12 cellular contexts compared by ENCODE assay signal in the genomic region with DNA sequence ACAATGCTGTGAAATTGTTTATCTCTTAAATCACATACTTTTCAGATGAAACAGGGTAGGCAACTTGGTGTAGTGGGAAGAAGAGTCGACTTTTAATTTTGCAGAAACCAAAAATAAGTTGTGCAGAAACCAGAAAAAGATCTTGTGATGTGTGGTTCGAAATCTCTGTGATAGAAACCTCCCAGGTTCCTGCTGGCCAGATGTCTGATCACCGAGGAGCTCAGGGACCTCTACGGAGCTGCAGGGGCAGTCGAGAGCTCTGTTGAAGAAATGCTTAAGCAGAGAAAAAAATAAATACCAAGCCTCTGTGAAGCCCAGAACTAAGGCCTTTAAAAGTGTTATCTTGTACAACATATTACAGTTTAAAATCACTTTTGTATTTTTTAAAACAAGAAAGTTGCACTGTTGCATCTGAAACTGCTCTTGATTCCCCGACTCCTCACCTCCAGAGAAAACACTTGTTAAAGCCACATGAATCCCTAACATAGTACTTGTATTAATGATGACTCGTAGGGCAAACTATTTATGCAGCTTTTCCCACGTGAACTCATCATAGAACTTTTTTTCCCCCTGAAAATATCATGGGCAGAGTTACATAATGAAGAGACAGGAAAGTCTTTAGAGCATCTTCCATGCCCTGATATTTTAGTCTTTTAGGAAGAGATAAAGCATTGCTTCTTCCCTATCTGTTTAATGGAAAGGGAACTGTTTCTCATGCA. TPM values are rescaled to one million over a fixed set of nuclear protein-coding genes. Genes with fewer than 3 reads are reported as not detected.
DNase-seq lines count a peak whose midpoint lies in the region; ATAC-seq and TF ChIP-seq lines count a peak whose summit lies in the region.
"Had no signal": no experiment of that assay in that cellular context is flagged by ENCODE, and none has a peak within 500 bp of the region (broad histone marks: within the 10 kb centered on the region; RNA-seq: fewer than 3 reads in every experiment).

No MANE protein-coding gene starts in this region.

- H3K4me1 ChIP-seq in adipocyte (ENCODE audit: control insufficient read depth, insufficient read depth, low read length) (no peaks in the 10 kb centered on the region), tibial artery (no peaks in the 10 kb centered on the region)
- H3K4me1 ChIP-seq: A549 had no signal

- H3K36me3 ChIP-seq in adipocyte (ENCODE audit: control insufficient read depth, insufficient read depth, low read length, severe bottlenecking) (peaks cover 56% of the 10 kb centered on the region), tibial artery (peaks cover 22 to 66% (median 51%) of the 10 kb centered on the region in 3 donors)

- H3K27me3 ChIP-seq in adipocyte (replicated peaks; ENCODE audit: control insufficient read depth, insufficient read depth, low read length) (no peaks in the 10 kb centered on the region), tibial artery (no peaks in the 10 kb centered on the region)
- H3K27me3 ChIP-seq: esophagus muscularis mucosa had no signal

- H3K4me3 ChIP-seq in adipocyte (ENCODE audit: low read length) (no peak overlapping the region), tibial artery (no peak overlapping the region)
- H3K4me3 ChIP-seq: A549, esophagus muscularis mucosa had no signal

- CTCF ChIA-PET in activated CD8-positive, alpha-beta memory T cell treated with anti-CD3 and anti-CD28 coated beads, Interleukin-2, amount 10 ng/mL, durations not matched to agents 7 days and 5 days (lab: Charles Lee): interaction anchor here (1.1 to 5.4 kb wide), 3 partner anchors 15 to 229 kb away, joined by 3 to 28 read pairs (median 3); no protein-coding TSS in a partner anchor

- H3K9me3 Mint-ChIP-seq in activated CD8-positive, alpha-beta memory T cell treated with anti-CD3 and anti-CD28 coated beads, Interleukin-2, amount 10 ng/mL, durations not matched to agents 7 days and 5 days (ENCODE audit: low read depth): no peaks in the 10 kb centered on the region
- no peaks in the 10 kb centered on the region for H3K9me3 Mint-ChIP-seq in stimulated activated naive B cell treated with anti-CD40 and anti-IgM and Interleukin-4, amounts not matched to agents 10 μg/mL and 1 μg/mL and 100 μg/mL, for 72 hours

- H3K27me3 Mint-ChIP-seq in activated CD8-positive, alpha-beta memory T cell treated with anti-CD3 and anti-CD28 coated beads, Interleukin-2, amount 10 ng/mL, durations not matched to agents 7 days and 5 days: no peaks in the 10 kb centered on the region
- H3K27me3 Mint-ChIP-seq in stimulated activated naive B cell treated with anti-CD40 and anti-IgM and Interleukin-4, amounts not matched to agents 10 μg/mL and 1 μg/mL and 100 μg/mL, for 72 hours: no peaks in the 10 kb centered on the region

- peaks cover 51% of the 10 kb centered on the region for H3K4me1 Mint-ChIP-seq in activated CD8-positive, alpha-beta memory T cell treated with anti-CD3 and anti-CD28 coated beads, Interleukin-2, amount 10 ng/mL, durations not matched to agents 7 days and 5 days
- H3K4me1 Mint-ChIP-seq in stimulated activated naive B cell treated with anti-CD40 and anti-IgM and Interleukin-4, amounts not matched to agents 10 μg/mL and 1 μg/mL and 100 μg/mL, for 72 hours: peaks cover 45 to 66% of the 10 kb centered on the region in 2 donors

- H3K27ac ChIP-seq in tibial artery: no peak overlapping the region
- H3K27ac ChIP-seq: A549, esophagus muscularis mucosa had no signal

- H3K9me3 ChIP-seq in adipocyte (ENCODE audit: control insufficient read depth, low read length) (no peaks in the 10 kb centered on the region), tibial artery (no peaks in the 10 kb centered on the region)
- H3K9me3 ChIP-seq: A549, esophagus muscularis mucosa had no signal

- TF ChIP-seq CTCF in tibial artery (IDR thresholded peaks at IDR 0.05): no peak

- intact Hi-C loops in tibial artery (cut with DNase I; ENCODE audit: low total_unique reads): no loop called here

- H3K36me3 Mint-ChIP-seq in activated CD8-positive, alpha-beta memory T cell treated with anti-CD3 and anti-CD28 coated beads, Interleukin-2, amount 10 ng/mL, durations not matched to agents 7 days and 5 days: peaks cover 13% of the 10 kb centered on the region
- H3K36me3 Mint-ChIP-seq in stimulated activated naive B cell treated with anti-CD40 and anti-IgM and Interleukin-4, amounts not matched to agents 10 μg/mL and 1 μg/mL and 100 μg/mL, for 72 hours: peaks cover 53 to 77% of the 10 kb centered on the region in 2 donors

- H3K9ac ChIP-seq in adipocyte (ENCODE audit: low read length): no peak overlapping the region

- H3K4me3 Mint-ChIP-seq in activated CD8-positive, alpha-beta memory T cell treated with anti-CD3 and anti-CD28 coated beads, Interleukin-2, amount 10 ng/mL, durations not matched to agents 7 days and 5 days: no peak overlapping the region
- no peak overlapping the region for H3K4me3 Mint-ChIP-seq in stimulated activated naive B cell treated with anti-CD40 and anti-IgM and Interleukin-4, amounts not matched to agents 10 μg/mL and 1 μg/mL and 100 μg/mL, for 72 hours

- peak overlapping the region; percentile 25 for H3K27ac Mint-ChIP-seq in activated CD8-positive, alpha-beta memory T cell treated with anti-CD3 and anti-CD28 coated beads, Interleukin-2, amount 10 ng/mL, durations not matched to agents 7 days and 5 days
- H3K27ac Mint-ChIP-seq in stimulated activated naive B cell treated with anti-CD40 and anti-IgM and Interleukin-4, amounts not matched to agents 10 μg/mL and 1 μg/mL and 100 μg/mL, for 72 hours: peak overlapping the region; percentile 84

- no peak for DNase-seq in activated CD8-positive, alpha-beta memory T cell treated with anti-CD3 and anti-CD28 coated beads, Interleukin-2, amount 10 ng/mL, durations not matched to agents 7 days and 5 days
- no peak for DNase-seq in activated CD8-positive, alpha-beta memory T cell treated with anti-CD3 and anti-CD28 coated beads, Interleukin-2, amount 50 U/mL, for 48 hours
- DNase-seq in adipocyte (ENCODE audit: low read depth) (peak; percentile 10), tibial artery (no peak), NCI-H524 treated with DMSO at 0.1 percent for 48 hours (lab: John Stamatoyannopoulos, UW) (no peak), NCI-H446 treated with DMSO at 0.1 percent for 48 hours (lab: John Stamatoyannopoulos, UW) (no peak)
- DNase-seq in stimulated activated naive B cell treated with anti-CD40 and anti-IgM and Interleukin-4, amounts not matched to agents 10 μg/mL and 1 μg/mL and 100 μg/mL, for 72 hours: no peak
- DNase-seq: stimulated activated CD4-positive, alpha-beta T cell treated with anti-CD3 and anti-CD28 coated beads, Interleukin-4, amount 100 ng/mL, for 24 hours had no signal

- ATAC-seq in activated CD8-positive, alpha-beta memory T cell treated with anti-CD3 and anti-CD28 coated beads, Interleukin-2, amount 10 ng/mL, durations not matched to agents 7 days and 5 days: no peak
- peak; percentile 57 for ATAC-seq in HG02870 (IDR thresholded peaks at IDR 0.05; ENCODE audit: unreplicated experiment)
- peak; percentile 44 to 45 for ATAC-seq in stimulated activated naive B cell treated with anti-CD40 and anti-IgM and Interleukin-4, amounts not matched to agents 10 μg/mL and 1 μg/mL and 100 μg/mL, for 72 hours (replicated peaks)
- ATAC-seq: A549 had no signal

RNA-seq across cellular contexts. Expression of a gene that starts 51.3 kb away (rescaled TPM):
- total RNA-seq in activated CD8-positive, alpha-beta memory T cell treated with anti-CD3 and anti-CD28 coated beads, Interleukin-2, amount 10 ng/mL, durations not matched to agents 7 days and 5 days: not detected
- total RNA-seq: mononuclear cell had no signal
